Comparison of ENCODE assay signal across 13 cellular contexts in genomic region chr14:104881369-104881979, GRCh38. TPM values are rescaled to one million over a fixed set of nuclear protein-coding genes. Genes with fewer than 3 reads are reported as not detected.
DNase-seq lines count a peak whose midpoint lies in the region; ATAC-seq and TF ChIP-seq lines count a peak whose summit lies in the region.
"Had no signal": no experiment of that assay in that cellular context is flagged by ENCODE, and none has a peak within 500 bp of the region (broad histone marks: within the 10 kb centered on the region; RNA-seq: fewer than 3 reads in every experiment).

No MANE protein-coding gene starts in this region.

- peaks cover 33% of the 10 kb centered on the region for H3K4me1 ChIP-seq in BE2C
- peaks cover 16% of the 10 kb centered on the region for H3K4me1 ChIP-seq in cardiac muscle cell (ENCODE audit: low read depth)
- H3K4me1 ChIP-seq: breast epithelium, lower lobe of right lung had no signal

- no peaks in the 10 kb centered on the region for H3K9me3 ChIP-seq in BE2C
- no peaks in the 10 kb centered on the region for H3K9me3 ChIP-seq in cardiac muscle cell (ENCODE audit: low read depth)
- no peaks in the 10 kb centered on the region for H3K9me3 ChIP-seq in MG63
- H3K9me3 ChIP-seq: breast epithelium, lower lobe of right lung had no signal

- H3K4me3 ChIP-seq in BE2C (ENCODE audit: low read depth, low read length) (no peak overlapping the region), cardiac muscle cell (no peak overlapping the region), MG63 (no peak overlapping the region)
- H3K4me3 ChIP-seq: breast epithelium, lower lobe of right lung, neural progenitor cell had no signal

- H3K4me1 Mint-ChIP-seq in activated CD8-positive, alpha-beta memory T cell treated with anti-CD3 and anti-CD28 coated beads, Interleukin-2, amount 10 ng/mL, durations not matched to agents 7 days and 5 days, result no peaks in the 10 kb centered on the region
- H3K4me1 Mint-ChIP-seq: activated CD4-positive, alpha-beta memory T cell treated with anti-CD3 and anti-CD28 coated beads, Interleukin-2, amount 10 ng/mL, durations not matched to agents 7 days and 5 days had no signal

- H3K4me3 Mint-ChIP-seq in activated CD8-positive, alpha-beta memory T cell treated with anti-CD3 and anti-CD28 coated beads, Interleukin-2, amount 10 ng/mL, durations not matched to agents 7 days and 5 days, result no peak overlapping the region
- H3K4me3 Mint-ChIP-seq: activated CD4-positive, alpha-beta memory T cell treated with anti-CD3 and anti-CD28 coated beads, Interleukin-2, amount 10 ng/mL, durations not matched to agents 7 days and 5 days; neural progenitor cell had no signal

- peak; percentile 90 for DNase-seq in BE2C
- peak; percentile 96 for DNase-seq in LHCN-M2 (ENCODE audit: low read depth)
- DNase-seq in NCI-H345 treated with DMSO at 0.1 percent for 48 hours (lab: John Stamatoyannopoulos, UW; ENCODE audit: unreplicated experiment), result peak; percentile 42
- peak in 1 of 2 donors; percentile 87 for DNase-seq in cardiac muscle cell (ENCODE audit: low read depth in 1 of 2, low spot score in 1 of 2)
- no peak for DNase-seq in activated CD8-positive, alpha-beta memory T cell treated with anti-CD3 and anti-CD28 coated beads, Interleukin-2, amount 10 ng/mL, durations not matched to agents 7 days and 5 days
- no peak for DNase-seq in hippocampal formation (lab: John Stamatoyannopoulos, UW)
- no peak for DNase-seq in MG63
- DNase-seq: activated CD4-positive, alpha-beta memory T cell treated with anti-CD3 and anti-CD28 coated beads, Interleukin-2, amount 10 ng/mL, durations not matched to agents 7 days and 5 days; activated gamma-delta T cell treated with Interleukin-2 at 50 U/mL for 16 hours had no signal

- H3K36me3 ChIP-seq in BE2C (no peaks in the 10 kb centered on the region), cardiac muscle cell (peaks cover 8% of the 10 kb centered on the region), MG63 (peaks cover 3% of the 10 kb centered on the region; the same call in 1 of the 2 replicates)
- H3K36me3 ChIP-seq: breast epithelium, neural progenitor cell had no signal

- H3K27ac Mint-ChIP-seq in activated CD8-positive, alpha-beta memory T cell treated with anti-CD3 and anti-CD28 coated beads, Interleukin-2, amount 10 ng/mL, durations not matched to agents 7 days and 5 days, result no peak overlapping the region
- H3K27ac Mint-ChIP-seq: activated CD4-positive, alpha-beta memory T cell treated with anti-CD3 and anti-CD28 coated beads, Interleukin-2, amount 10 ng/mL, durations not matched to agents 7 days and 5 days; neural progenitor cell had no signal

- TF ChIP-seq CTCF in BE2C (IDR thresholded peaks at IDR 0.05; ENCODE audit: low read depth, low read length) (no peak), cardiac muscle cell (IDR thresholded peaks at IDR 0.05; ENCODE audit: low read depth, low read length) (no peak)

- CTCF ChIA-PET in activated CD8-positive, alpha-beta memory T cell treated with anti-CD3 and anti-CD28 coated beads, Interleukin-2, amount 10 ng/mL, durations not matched to agents 7 days and 5 days (lab: Charles Lee), result no interaction called here

- no peaks in the 10 kb centered on the region for H3K27me3 Mint-ChIP-seq in activated CD8-positive, alpha-beta memory T cell treated with anti-CD3 and anti-CD28 coated beads, Interleukin-2, amount 10 ng/mL, durations not matched to agents 7 days and 5 days
- H3K27me3 Mint-ChIP-seq: activated CD4-positive, alpha-beta memory T cell treated with anti-CD3 and anti-CD28 coated beads, Interleukin-2, amount 10 ng/mL, durations not matched to agents 7 days and 5 days had no signal

- no peaks in the 10 kb centered on the region for H3K36me3 Mint-ChIP-seq in activated CD8-positive, alpha-beta memory T cell treated with anti-CD3 and anti-CD28 coated beads, Interleukin-2, amount 10 ng/mL, durations not matched to agents 7 days and 5 days
- H3K36me3 Mint-ChIP-seq: neural progenitor cell had no signal

- H3K27ac ChIP-seq in cardiac muscle cell, result peak overlapping the region; percentile 0
- H3K27ac ChIP-seq: breast epithelium, lower lobe of right lung, neural progenitor cell had no signal

- H3K27me3 ChIP-seq in BE2C, result no peaks in the 10 kb centered on the region
- no peaks in the 10 kb centered on the region for H3K27me3 ChIP-seq in cardiac muscle cell
- H3K27me3 ChIP-seq in MG63, result no peaks in the 10 kb centered on the region
- H3K27me3 ChIP-seq: breast epithelium, neural progenitor cell had no signal

- ATAC-seq in activated CD8-positive, alpha-beta memory T cell treated with anti-CD3 and anti-CD28 coated beads, Interleukin-2, amount 10 ng/mL, durations not matched to agents 7 days and 5 days, result no peak
- ATAC-seq in HG02970 (IDR thresholded peaks at IDR 0.05; ENCODE audit: low FRiP score, unreplicated experiment), result no peak

- no peaks in the 10 kb centered on the region for H3K9me3 Mint-ChIP-seq in activated CD8-positive, alpha-beta memory T cell treated with anti-CD3 and anti-CD28 coated beads, Interleukin-2, amount 10 ng/mL, durations not matched to agents 7 days and 5 days (ENCODE audit: low read depth)
- H3K9me3 Mint-ChIP-seq: activated CD4-positive, alpha-beta memory T cell treated with anti-CD3 and anti-CD28 coated beads, Interleukin-2, amount 10 ng/mL, durations not matched to agents 7 days and 5 days; neural progenitor cell had no signal

RNA-seq across cellular contexts. Expression of gene CEP170B, which starts 16.4 kb away (rescaled TPM):
- polyA plus RNA-seq in BE2C (2012; ENCODE audit: insufficient read depth, insufficient read length, low read depth), result 3.4 TPM
- total RNA-seq in LHCN-M2 (2014; rRNA removed), result 30.3 and 32.7 TPM in 2 replicates
- polyA plus RNA-seq in LHCN-M2 (2012), result 24.2 TPM
- 26.5 and 39.5 TPM in 2 replicates for total RNA-seq in cardiac muscle cell
- polyA plus RNA-seq in cardiac muscle cell, result 8.3 and 8.8 TPM in 2 replicates
- total RNA-seq in activated CD8-positive, alpha-beta memory T cell treated with anti-CD3 and anti-CD28 coated beads, Interleukin-2, amount 10 ng/mL, durations not matched to agents 7 days and 5 days, result 1 to 10 TPM; 4.6 to 8.5 TPM
- 7.5 and 13.6 TPM in 2 replicates for total RNA-seq in MG63 (2014; rRNA removed; shearing (Covaris generic); ENCODE audit: low replicate concordance)

RNA-seq across cellular contexts. Expression of gene PLD4, which starts 43.2 kb away (rescaled TPM):
- polyA plus RNA-seq in BE2C (2012; ENCODE audit: insufficient read depth, insufficient read length, low read depth), result 1.9 TPM
- total RNA-seq in LHCN-M2 (2014; rRNA removed) (not detected in 2 replicates), cardiac muscle cell (0.11 and 0.54 TPM in 2 replicates)
- polyA plus RNA-seq in LHCN-M2 (2012), result 0.19 TPM
- 0.07 and 1.7 TPM in 2 replicates for polyA plus RNA-seq in cardiac muscle cell
- total RNA-seq in activated CD8-positive, alpha-beta memory T cell treated with anti-CD3 and anti-CD28 coated beads, Interleukin-2, amount 10 ng/mL, durations not matched to agents 7 days and 5 days, result not detected
- total RNA-seq in MG63 (2014; rRNA removed; shearing (Covaris generic); ENCODE audit: low replicate concordance), result not detected in 2 replicates
- total RNA-seq: activated CD4-positive, alpha-beta memory T cell treated with anti-CD3 and anti-CD28 coated beads, Interleukin-2, amount 10 ng/mL, durations not matched to agents 7 days and 5 days had no signal

Comparison
In these comparisons a context has a peak if more than half of its experiments do, and no peak if none do; other contexts are left out.
1. DNase-seq: peak in BE2C (single experiment), LHCN-M2 (single experiment) and NCI-H345 treated with DMSO at 0.1 percent for 48 hours (single experiment); none in activated CD8-positive, alpha-beta memory T cell treated with anti-CD3 and anti-CD28 coated beads, Interleukin-2, amount 10 ng/mL, durations not matched to agents 7 days and 5 days (single experiment), hippocampal formation (0 of 2) and MG63 (single experiment).